27 cellular contexts compared by ENCODE assay signal in the genomic region with DNA sequence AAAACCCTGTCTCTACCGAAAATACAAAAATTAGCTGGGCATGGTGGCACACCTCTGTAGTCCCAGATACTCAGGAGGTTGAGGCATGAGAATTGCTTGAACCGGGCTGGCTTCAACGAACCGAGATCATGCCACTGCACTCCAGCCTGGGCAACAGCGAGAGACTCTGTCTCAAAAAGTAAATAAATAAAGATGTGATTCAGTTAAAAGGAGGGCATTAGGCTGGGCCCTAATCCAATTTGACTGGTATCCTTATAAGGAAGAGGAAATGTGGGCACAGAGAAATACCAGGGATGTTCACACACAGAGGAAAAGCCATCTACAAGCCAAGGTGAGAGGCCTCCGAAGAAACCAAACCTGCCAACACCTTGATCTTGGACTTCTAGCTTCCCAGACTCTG. TPM values are rescaled to one million over a fixed set of nuclear protein-coding genes. Genes with fewer than 3 reads are reported as not detected.
DNase-seq lines count a peak whose midpoint lies in the region; ATAC-seq and TF ChIP-seq lines count a peak whose summit lies in the region.
"Had no signal": no experiment of that assay in that cellular context is flagged by ENCODE, and none has a peak within 500 bp of the region (broad histone marks: within the 10 kb centered on the region; RNA-seq: fewer than 3 reads in every experiment).

No MANE protein-coding gene starts in this region.

- H3K4me3 ChIP-seq in MG63 (no peak overlapping the region), coronary artery (no peak overlapping the region)
- H3K4me3 ChIP-seq: adrenal gland, cardiac muscle cell, left ventricle myocardium inferior, SJCRH30, uterus had no signal

- no peaks in the 10 kb centered on the region for H3K9me3 Mint-ChIP-seq in activated naive CD8-positive, alpha-beta T cell treated with anti-CD3 and anti-CD28 coated beads, Interleukin-2, amount 50 U/mL, for 24 hours
- H3K9me3 Mint-ChIP-seq: naive B cell had no signal

- no peak for ATAC-seq in activated naive CD8-positive, alpha-beta T cell treated with anti-CD3 and anti-CD28 coated beads, Interleukin-2, amount 50 U/mL, for 24 hours
- ATAC-seq: activated CD8-positive, alpha-beta memory T cell treated with anti-CD3 and anti-CD28 coated beads, Interleukin-2, amount 10 ng/mL, durations not matched to agents 7 days and 5 days had no signal

- no peaks in the 10 kb centered on the region for H3K9me3 ChIP-seq in MG63
- H3K9me3 ChIP-seq: adrenal gland, left ventricle myocardium inferior, SJCRH30, uterus had no signal

- no peak overlapping the region for H3K4me3 Mint-ChIP-seq in activated naive CD8-positive, alpha-beta T cell treated with anti-CD3 and anti-CD28 coated beads, Interleukin-2, amount 50 U/mL, for 24 hours
- H3K4me3 Mint-ChIP-seq: activated CD8-positive, alpha-beta memory T cell treated with anti-CD3 and anti-CD28 coated beads, Interleukin-2, amount 10 ng/mL, durations not matched to agents 7 days and 5 days; naive B cell had no signal

- in situ Hi-C loops in KBM-7 (cut with MboI; ENCODE audit: low pct_unique_long_range_greater_than_20kb, low sequenced_read_pairs) = no loop called here

- H3K27ac ChIP-seq in coronary artery = peak overlapping the region; percentile 68 to 76
- H3K27ac ChIP-seq: adrenal gland, C4-2B, cardiac muscle cell, HL-60, left ventricle myocardium inferior, SJCRH30, uterus had no signal

- no peaks in the 10 kb centered on the region for H3K4me1 Mint-ChIP-seq in activated naive CD8-positive, alpha-beta T cell treated with anti-CD3 and anti-CD28 coated beads, Interleukin-2, amount 50 U/mL, for 24 hours
- H3K4me1 Mint-ChIP-seq: naive B cell had no signal

- no peaks in the 10 kb centered on the region for H3K36me3 ChIP-seq in MG63
- H3K36me3 ChIP-seq: adrenal gland, cardiac muscle cell, left ventricle myocardium inferior, SJCRH30, uterus had no signal

- H3K27ac Mint-ChIP-seq in activated naive CD8-positive, alpha-beta T cell treated with anti-CD3 and anti-CD28 coated beads, Interleukin-2, amount 50 U/mL, for 24 hours = no peak overlapping the region
- H3K27ac Mint-ChIP-seq: activated CD8-positive, alpha-beta memory T cell treated with anti-CD3 and anti-CD28 coated beads, Interleukin-2, amount 10 ng/mL, durations not matched to agents 7 days and 5 days; naive B cell; progenitor cell of endocrine pancreas had no signal

- H3K36me3 Mint-ChIP-seq in activated naive CD8-positive, alpha-beta T cell treated with anti-CD3 and anti-CD28 coated beads, Interleukin-2, amount 50 U/mL, for 24 hours (ENCODE audit: low read depth) = no peaks in the 10 kb centered on the region
- H3K36me3 Mint-ChIP-seq: activated CD8-positive, alpha-beta memory T cell treated with anti-CD3 and anti-CD28 coated beads, Interleukin-2, amount 10 ng/mL, durations not matched to agents 7 days and 5 days; naive B cell had no signal

- peaks cover 36% of the 10 kb centered on the region for H3K27me3 Mint-ChIP-seq in activated naive CD8-positive, alpha-beta T cell treated with anti-CD3 and anti-CD28 coated beads, Interleukin-2, amount 50 U/mL, for 24 hours

- TF ChIP-seq CTCF in coronary artery (IDR thresholded peaks at IDR 0.05) = no peak

- DNase-seq in H4 (ENCODE audit: low spot score) (peak; percentile 81), MG63 (peak; percentile 61), coronary artery (ENCODE audit: low spot score) (no peak), renal cortical epithelial cell (ENCODE audit: low read depth) (peak; percentile 71), MV-4-11 (lab: John Stamatoyannopoulos, UW) (no peak), NCI-H2107 treated with DMSO at 0.1 percent for 48 hours (lab: John Stamatoyannopoulos, UW; ENCODE audit: unreplicated experiment) (no peak), KBM-7 (no peak)
- no peak for DNase-seq in activated naive CD8-positive, alpha-beta T cell treated with anti-CD3 and anti-CD28 coated beads, Interleukin-2, amount 50 U/mL, for 24 hours
- DNase-seq: activated CD4-positive, alpha-beta T cell treated with anti-CD3 and anti-CD28 coated beads, Interleukin-2, amount 50 U/mL, for 1 hour; activated CD8-positive, alpha-beta memory T cell treated with anti-CD3 and anti-CD28 coated beads, Interleukin-2, amount 10 ng/mL, durations not matched to agents 7 days and 5 days; activated naive CD4-positive, alpha-beta T cell; activated T-cell treated with anti-CD3 and anti-CD28 coated beads, Interleukin-2, amount 50 U/mL, for 48 hours; DMS79 treated with DMSO at 0.1 percent for 48 hours; left ventricle myocardium inferior; naive B cell; NCI-H1436; NCI-H2107; SJCRH30; stimulated activated naive CD4-positive, alpha-beta T cell treated with Interleukin-2 at 50 U/mL for 16 hours; T1000; uterus had no signal

- H3K27me3 ChIP-seq in MG63 = no peaks in the 10 kb centered on the region
- H3K27me3 ChIP-seq: adrenal gland, cardiac muscle cell, SJCRH30, uterus had no signal

RNA-seq across cellular contexts. Expression of gene DCAF4, which starts 10.1 kb away (rescaled TPM):
- 14.0 and 19.4 TPM in 2 replicates for total RNA-seq in H4 (2014; rRNA removed; shearing (Covaris generic))
- total RNA-seq in MG63 (2014; rRNA removed; shearing (Covaris generic); ENCODE audit: low replicate concordance) = 36.2 and 71.1 TPM in 2 replicates
- total RNA-seq in renal cortical epithelial cell = 42.7 and 45.6 TPM in 2 replicates

RNA-seq across cellular contexts. Expression of gene DPF3, which starts 22.3 kb away (rescaled TPM):
- 0.06 and 3.2 TPM in 2 replicates for total RNA-seq in H4 (2014; rRNA removed; shearing (Covaris generic))
- 2.3 and 5.6 TPM in 2 replicates for total RNA-seq in MG63 (2014; rRNA removed; shearing (Covaris generic); ENCODE audit: low replicate concordance)
- 3.0 TPM in 2 replicates for total RNA-seq in renal cortical epithelial cell
- total RNA-seq: NCI-H460 had no signal

Comparison
In these comparisons a context has a peak if more than half of its experiments do, and no peak if none do; other contexts are left out.
1. DNase-seq: peak in H4 (single experiment), MG63 (single experiment) and renal cortical epithelial cell (single experiment); none in coronary artery (single experiment), MV-4-11 (single experiment), NCI-H2107 treated with DMSO at 0.1 percent for 48 hours (single experiment), KBM-7 (single experiment) and activated naive CD8-positive, alpha-beta T cell treated with anti-CD3 and anti-CD28 coated beads, Interleukin-2, amount 50 U/mL, for 24 hours (single experiment).